In genomic region chr19:54448774-54449700, GRCh38 we compare ENCODE assay signal across 8 cellular contexts. TPM values are rescaled to one million over a fixed set of nuclear protein-coding genes. Genes with fewer than 3 reads are reported as not detected.
A peak's percentile ranks its signal among the peaks of the same experiment; 100 is the strongest.
DNase-seq lines count a peak whose midpoint lies in the region; ATAC-seq and TF ChIP-seq lines count a peak whose summit lies in the region.

Gene LENG8, plus strand, starts transcription at chr19:54449199. Its CDS starts 2,146 bp downstream, at chr19:54451345.

- DNase-seq in AG20443 (ENCODE audit: low spot score), result peak; percentile 98
- peak; percentile 90 for DNase-seq in NCI-H510A (lab: John Stamatoyannopoulos, UW)
- DNase-seq in activated CD4-positive, alpha-beta T cell treated with anti-CD3 and anti-CD28 coated beads for 1 hour, result peak; percentile 97
- DNase-seq in cerebellum (ENCODE audit: low spot score), result peak; percentile 98
- DNase-seq in kidney glomerular epithelial cell (lab: John Stamatoyannopoulos, UW), result peak; percentile 97
- DNase-seq in stimulated activated CD4-positive, alpha-beta T cell treated with anti-CD3 and anti-CD28 coated beads, Interleukin-1b, Interleukin-23, amount 100 ng/mL, for 1 hour (ENCODE audit: low read depth in 2 of 2), result peak; percentile 90 to 94

- TF ChIP-seq POLR2A in GM19099 (IDR thresholded peaks at IDR 0.05; ENCODE audit: extremely low read depth, insufficient read length, low read depth), result peak; percentile 98

- ATAC-seq in HG03432 (IDR thresholded peaks at IDR 0.05; ENCODE audit: unreplicated experiment), result peak; percentile 88

RNA-seq across cellular contexts. Expression of gene LENG8, which starts in this region (rescaled TPM):
- 49.7 TPM for total RNA-seq in cerebellum

Comparison
In these comparisons a context has a peak if more than half of its experiments do, and no peak if none do; other contexts are left out.
1. Peak in every context shown above with its lines: DNase-seq and ATAC-seq.